2 cellular contexts compared by ENCODE assay signal in the genomic region with DNA sequence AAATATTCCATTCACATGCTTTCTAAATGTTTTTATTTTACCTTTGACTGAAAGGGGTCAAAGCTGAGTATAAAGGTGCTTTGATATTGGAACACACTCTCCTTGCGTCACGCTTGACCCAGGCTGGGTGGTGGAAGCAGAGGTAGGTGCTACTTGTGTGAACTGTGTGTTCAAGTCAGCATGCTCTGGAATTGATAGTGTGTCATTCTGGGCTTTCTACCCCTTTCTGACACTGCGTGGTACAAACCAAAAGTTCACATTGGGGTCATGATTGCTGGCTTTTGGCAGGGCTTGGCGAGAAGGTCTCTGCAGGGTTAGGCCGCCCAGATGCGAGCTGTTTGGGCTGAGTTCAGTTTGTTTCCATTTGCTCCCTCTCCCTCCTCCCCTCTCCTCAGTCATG.
TF ChIP-seq lines count a peak whose summit lies in the region.

No MANE protein-coding gene starts in this region.

TF ChIP-seq in liver, 16 proteins besides CTCF, POLR2A, EP300 and RAD21 (continued from another document):
- TF ChIP-seq, protein P1, sequence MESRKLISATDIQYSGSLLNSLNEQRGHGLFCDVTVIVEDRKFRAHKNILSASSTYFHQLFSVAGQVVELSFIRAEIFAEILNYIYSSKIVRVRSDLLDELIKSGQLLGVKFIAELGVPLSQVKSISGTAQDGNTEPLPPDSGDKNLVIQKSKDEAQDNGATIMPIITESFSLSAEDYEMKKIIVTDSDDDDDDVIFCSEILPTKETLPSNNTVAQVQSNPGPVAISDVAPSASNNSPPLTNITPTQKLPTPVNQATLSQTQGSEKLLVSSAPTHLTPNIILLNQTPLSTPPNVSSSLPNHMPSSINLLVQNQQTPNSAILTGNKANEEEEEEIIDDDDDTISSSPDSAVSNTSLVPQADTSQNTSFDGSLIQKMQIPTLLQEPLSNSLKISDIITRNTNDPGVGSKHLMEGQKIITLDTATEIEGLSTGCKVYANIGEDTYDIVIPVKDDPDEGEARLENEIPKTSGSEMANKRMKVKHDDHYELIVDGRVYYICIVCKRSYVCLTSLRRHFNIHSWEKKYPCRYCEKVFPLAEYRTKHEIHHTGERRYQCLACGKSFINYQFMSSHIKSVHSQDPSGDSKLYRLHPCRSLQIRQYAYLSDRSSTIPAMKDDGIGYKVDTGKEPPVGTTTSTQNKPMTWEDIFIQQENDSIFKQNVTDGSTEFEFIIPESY (IDR thresholded peaks at IDR 0.05) = peak; percentile 87
- TF ChIP-seq YY1 (IDR thresholded peaks at IDR 0.05) (peak; percentile 60), EGR1 (IDR thresholded peaks at IDR 0.05; ENCODE audit: low read depth in 2 of 2) (peak in 1 of 2 donors; percentile 72), RXRA (IDR thresholded peaks at IDR 0.05) (peak; percentile 99), HNF4A (conservative IDR thresholded peaks at IDR 0.05) (peak; percentile 86 to 93), GABPA (IDR thresholded peaks at IDR 0.05 in 1 of 2, conservative IDR thresholded peaks at IDR 0.05 in 1 of 2) (peak in 1 of 2 donors; percentile 37), SP1 (IDR thresholded peaks at IDR 0.05) (peak; percentile 96), FOXA2 (IDR thresholded peaks at IDR 0.05) (peak; percentile 70), JUND (IDR thresholded peaks at IDR 0.05) (peak; percentile 71 to 76)
- TF ChIP-seq, protein P2, sequence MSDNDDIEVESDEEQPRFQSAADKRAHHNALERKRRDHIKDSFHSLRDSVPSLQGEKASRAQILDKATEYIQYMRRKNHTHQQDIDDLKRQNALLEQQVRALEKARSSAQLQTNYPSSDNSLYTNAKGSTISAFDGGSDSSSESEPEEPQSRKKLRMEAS (IDR thresholded peaks at IDR 0.05) = peak; percentile 92
- TF ChIP-seq, protein P3, sequence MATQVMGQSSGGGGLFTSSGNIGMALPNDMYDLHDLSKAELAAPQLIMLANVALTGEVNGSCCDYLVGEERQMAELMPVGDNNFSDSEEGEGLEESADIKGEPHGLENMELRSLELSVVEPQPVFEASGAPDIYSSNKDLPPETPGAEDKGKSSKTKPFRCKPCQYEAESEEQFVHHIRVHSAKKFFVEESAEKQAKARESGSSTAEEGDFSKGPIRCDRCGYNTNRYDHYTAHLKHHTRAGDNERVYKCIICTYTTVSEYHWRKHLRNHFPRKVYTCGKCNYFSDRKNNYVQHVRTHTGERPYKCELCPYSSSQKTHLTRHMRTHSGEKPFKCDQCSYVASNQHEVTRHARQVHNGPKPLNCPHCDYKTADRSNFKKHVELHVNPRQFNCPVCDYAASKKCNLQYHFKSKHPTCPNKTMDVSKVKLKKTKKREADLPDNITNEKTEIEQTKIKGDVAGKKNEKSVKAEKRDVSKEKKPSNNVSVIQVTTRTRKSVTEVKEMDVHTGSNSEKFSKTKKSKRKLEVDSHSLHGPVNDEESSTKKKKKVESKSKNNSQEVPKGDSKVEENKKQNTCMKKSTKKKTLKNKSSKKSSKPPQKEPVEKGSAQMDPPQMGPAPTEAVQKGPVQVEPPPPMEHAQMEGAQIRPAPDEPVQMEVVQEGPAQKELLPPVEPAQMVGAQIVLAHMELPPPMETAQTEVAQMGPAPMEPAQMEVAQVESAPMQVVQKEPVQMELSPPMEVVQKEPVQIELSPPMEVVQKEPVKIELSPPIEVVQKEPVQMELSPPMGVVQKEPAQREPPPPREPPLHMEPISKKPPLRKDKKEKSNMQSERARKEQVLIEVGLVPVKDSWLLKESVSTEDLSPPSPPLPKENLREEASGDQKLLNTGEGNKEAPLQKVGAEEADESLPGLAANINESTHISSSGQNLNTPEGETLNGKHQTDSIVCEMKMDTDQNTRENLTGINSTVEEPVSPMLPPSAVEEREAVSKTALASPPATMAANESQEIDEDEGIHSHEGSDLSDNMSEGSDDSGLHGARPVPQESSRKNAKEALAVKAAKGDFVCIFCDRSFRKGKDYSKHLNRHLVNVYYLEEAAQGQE (IDR thresholded peaks at IDR 0.05) = peak; percentile 53

TF ChIP-seq in HepG2, 621 proteins besides CTCF, POLR2A, EP300 and RAD21 (continued from another document):
- no peak for TF ChIP-seq ZNF432 (CRISPR knock-in tag; IDR thresholded peaks at IDR 0.05; ENCODE audit: borderline replicate concordance)
- no peak for TF ChIP-seq ZNF567 (CRISPR knock-in tag; IDR thresholded peaks at IDR 0.05; ENCODE audit: borderline replicate concordance)
- TF ChIP-seq TRIM24 (CRISPR knock-in tag; IDR thresholded peaks at IDR 0.05) = no peak
- no peak for TF ChIP-seq GPN1 (CRISPR knock-in tag; IDR thresholded peaks at IDR 0.05; ENCODE audit: borderline replicate concordance)
- TF ChIP-seq KLF6 (CRISPR knock-in tag; IDR thresholded peaks at IDR 0.05) = no peak
- TF ChIP-seq STAG1 (CRISPR knock-in tag; IDR thresholded peaks at IDR 0.05) = no peak
- no peak for TF ChIP-seq MTF1 (CRISPR knock-in tag; IDR thresholded peaks at IDR 0.05)
- TF ChIP-seq, protein P4, sequence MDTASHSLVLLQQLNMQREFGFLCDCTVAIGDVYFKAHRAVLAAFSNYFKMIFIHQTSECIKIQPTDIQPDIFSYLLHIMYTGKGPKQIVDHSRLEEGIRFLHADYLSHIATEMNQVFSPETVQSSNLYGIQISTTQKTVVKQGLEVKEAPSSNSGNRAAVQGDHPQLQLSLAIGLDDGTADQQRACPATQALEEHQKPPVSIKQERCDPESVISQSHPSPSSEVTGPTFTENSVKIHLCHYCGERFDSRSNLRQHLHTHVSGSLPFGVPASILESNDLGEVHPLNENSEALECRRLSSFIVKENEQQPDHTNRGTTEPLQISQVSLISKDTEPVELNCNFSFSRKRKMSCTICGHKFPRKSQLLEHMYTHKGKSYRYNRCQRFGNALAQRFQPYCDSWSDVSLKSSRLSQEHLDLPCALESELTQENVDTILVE (CRISPR knock-in tag; IDR thresholded peaks at IDR 0.05) = no peak
- TF ChIP-seq, protein P5, sequence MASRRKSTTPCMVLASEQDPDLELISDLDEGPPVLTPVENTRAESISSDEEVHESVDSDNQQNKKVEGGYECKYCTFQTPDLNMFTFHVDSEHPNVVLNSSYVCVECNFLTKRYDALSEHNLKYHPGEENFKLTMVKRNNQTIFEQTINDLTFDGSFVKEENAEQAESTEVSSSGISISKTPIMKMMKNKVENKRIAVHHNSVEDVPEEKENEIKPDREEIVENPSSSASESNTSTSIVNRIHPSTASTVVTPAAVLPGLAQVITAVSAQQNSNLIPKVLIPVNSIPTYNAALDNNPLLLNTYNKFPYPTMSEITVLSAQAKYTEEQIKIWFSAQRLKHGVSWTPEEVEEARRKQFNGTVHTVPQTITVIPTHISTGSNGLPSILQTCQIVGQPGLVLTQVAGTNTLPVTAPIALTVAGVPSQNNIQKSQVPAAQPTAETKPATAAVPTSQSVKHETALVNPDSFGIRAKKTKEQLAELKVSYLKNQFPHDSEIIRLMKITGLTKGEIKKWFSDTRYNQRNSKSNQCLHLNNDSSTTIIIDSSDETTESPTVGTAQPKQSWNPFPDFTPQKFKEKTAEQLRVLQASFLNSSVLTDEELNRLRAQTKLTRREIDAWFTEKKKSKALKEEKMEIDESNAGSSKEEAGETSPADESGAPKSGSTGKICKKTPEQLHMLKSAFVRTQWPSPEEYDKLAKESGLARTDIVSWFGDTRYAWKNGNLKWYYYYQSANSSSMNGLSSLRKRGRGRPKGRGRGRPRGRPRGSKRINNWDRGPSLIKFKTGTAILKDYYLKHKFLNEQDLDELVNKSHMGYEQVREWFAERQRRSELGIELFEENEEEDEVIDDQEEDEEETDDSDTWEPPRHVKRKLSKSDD (CRISPR knock-in tag; IDR thresholded peaks at IDR 0.05; ENCODE audit: low read depth) = no peak
- no peak for TF ChIP-seq HNF4A (CRISPR knock-in tag; IDR thresholded peaks at IDR 0.05)
- no peak for TF ChIP-seq SAFB2 (CRISPR knock-in tag; IDR thresholded peaks at IDR 0.05; ENCODE audit: borderline replicate concordance, low read depth)
- TF ChIP-seq SIN3B (IDR thresholded peaks at IDR 0.05; ENCODE audit: low read length) = no peak
- no peak for TF ChIP-seq NCOA5 (CRISPR knock-in tag; IDR thresholded peaks at IDR 0.05)
- TF ChIP-seq NPAS2 (CRISPR knock-in tag; IDR thresholded peaks at IDR 0.05; ENCODE audit: borderline replicate concordance) = no peak
- no peak for TF ChIP-seq ZNF781 (CRISPR knock-in tag; IDR thresholded peaks at IDR 0.05; ENCODE audit: borderline replicate concordance, not compliant biosample characterization)
- TF ChIP-seq NR2F6 (IDR thresholded peaks at IDR 0.05) = no peak
- TF ChIP-seq NR2F6 (CRISPR knock-in tag; IDR thresholded peaks at IDR 0.05) = no peak
- no peak for TF ChIP-seq SPEN (CRISPR knock-in tag; IDR thresholded peaks at IDR 0.05; ENCODE audit: low read depth)
- no peak for TF ChIP-seq ELF4 (CRISPR knock-in tag; IDR thresholded peaks at IDR 0.05; ENCODE audit: borderline replicate concordance)
